ENCODE assay signal across 1 cellular context in genomic region chr7:73850781-73851207, GRCh38.
TF ChIP-seq lines count a peak whose summit lies in the region.

No MANE protein-coding gene starts in this region.

TF ChIP-seq in SK-N-SH, 30 proteins besides CTCF, POLR2A, EP300 and RAD21 (continued from another document):
- TF ChIP-seq FOSL2 (IDR thresholded peaks at IDR 0.05; ENCODE audit: borderline replicate concordance, low read depth): peak; percentile 94
- peak; percentile 87 for TF ChIP-seq SIN3A (IDR thresholded peaks at IDR 0.05; ENCODE audit: borderline replicate concordance, low read depth, low read length)
- TF ChIP-seq RXRA (IDR thresholded peaks at IDR 0.05; ENCODE audit: borderline replicate concordance, low read depth): no peak
- peak; percentile 36; the same call in 1 of the 2 replicates for TF ChIP-seq TAF1 (IDR thresholded peaks at IDR 0.05; ENCODE audit: borderline replicate concordance, low read depth, low read length)
